1 cellular context compared by ENCODE assay signal in the genomic region with DNA sequence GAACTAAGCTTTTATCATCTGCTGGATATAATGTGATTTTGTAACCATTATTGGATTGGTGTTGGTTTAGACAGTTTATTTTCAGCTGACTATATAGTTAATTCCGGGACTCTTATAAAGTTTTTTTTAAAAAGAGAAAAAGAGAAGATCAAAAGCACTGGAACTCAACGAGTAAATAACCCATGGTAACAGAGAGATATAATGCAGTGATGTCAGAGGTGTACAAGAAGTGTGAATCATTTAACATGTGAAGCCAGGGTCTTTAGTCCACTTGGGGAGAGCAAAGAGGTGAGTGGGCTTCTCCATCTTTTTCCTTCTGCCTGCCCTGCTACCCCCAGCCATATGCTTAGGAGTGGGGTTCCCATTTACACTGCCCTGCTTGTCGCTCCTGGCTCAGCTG.
TF ChIP-seq lines count a peak whose summit lies in the region.

No MANE protein-coding gene starts in this region.

TF ChIP-seq in GM23338, 12 proteins besides CTCF, POLR2A, EP300 and RAD21 (continued from another document):
- TF ChIP-seq, protein P1, sequence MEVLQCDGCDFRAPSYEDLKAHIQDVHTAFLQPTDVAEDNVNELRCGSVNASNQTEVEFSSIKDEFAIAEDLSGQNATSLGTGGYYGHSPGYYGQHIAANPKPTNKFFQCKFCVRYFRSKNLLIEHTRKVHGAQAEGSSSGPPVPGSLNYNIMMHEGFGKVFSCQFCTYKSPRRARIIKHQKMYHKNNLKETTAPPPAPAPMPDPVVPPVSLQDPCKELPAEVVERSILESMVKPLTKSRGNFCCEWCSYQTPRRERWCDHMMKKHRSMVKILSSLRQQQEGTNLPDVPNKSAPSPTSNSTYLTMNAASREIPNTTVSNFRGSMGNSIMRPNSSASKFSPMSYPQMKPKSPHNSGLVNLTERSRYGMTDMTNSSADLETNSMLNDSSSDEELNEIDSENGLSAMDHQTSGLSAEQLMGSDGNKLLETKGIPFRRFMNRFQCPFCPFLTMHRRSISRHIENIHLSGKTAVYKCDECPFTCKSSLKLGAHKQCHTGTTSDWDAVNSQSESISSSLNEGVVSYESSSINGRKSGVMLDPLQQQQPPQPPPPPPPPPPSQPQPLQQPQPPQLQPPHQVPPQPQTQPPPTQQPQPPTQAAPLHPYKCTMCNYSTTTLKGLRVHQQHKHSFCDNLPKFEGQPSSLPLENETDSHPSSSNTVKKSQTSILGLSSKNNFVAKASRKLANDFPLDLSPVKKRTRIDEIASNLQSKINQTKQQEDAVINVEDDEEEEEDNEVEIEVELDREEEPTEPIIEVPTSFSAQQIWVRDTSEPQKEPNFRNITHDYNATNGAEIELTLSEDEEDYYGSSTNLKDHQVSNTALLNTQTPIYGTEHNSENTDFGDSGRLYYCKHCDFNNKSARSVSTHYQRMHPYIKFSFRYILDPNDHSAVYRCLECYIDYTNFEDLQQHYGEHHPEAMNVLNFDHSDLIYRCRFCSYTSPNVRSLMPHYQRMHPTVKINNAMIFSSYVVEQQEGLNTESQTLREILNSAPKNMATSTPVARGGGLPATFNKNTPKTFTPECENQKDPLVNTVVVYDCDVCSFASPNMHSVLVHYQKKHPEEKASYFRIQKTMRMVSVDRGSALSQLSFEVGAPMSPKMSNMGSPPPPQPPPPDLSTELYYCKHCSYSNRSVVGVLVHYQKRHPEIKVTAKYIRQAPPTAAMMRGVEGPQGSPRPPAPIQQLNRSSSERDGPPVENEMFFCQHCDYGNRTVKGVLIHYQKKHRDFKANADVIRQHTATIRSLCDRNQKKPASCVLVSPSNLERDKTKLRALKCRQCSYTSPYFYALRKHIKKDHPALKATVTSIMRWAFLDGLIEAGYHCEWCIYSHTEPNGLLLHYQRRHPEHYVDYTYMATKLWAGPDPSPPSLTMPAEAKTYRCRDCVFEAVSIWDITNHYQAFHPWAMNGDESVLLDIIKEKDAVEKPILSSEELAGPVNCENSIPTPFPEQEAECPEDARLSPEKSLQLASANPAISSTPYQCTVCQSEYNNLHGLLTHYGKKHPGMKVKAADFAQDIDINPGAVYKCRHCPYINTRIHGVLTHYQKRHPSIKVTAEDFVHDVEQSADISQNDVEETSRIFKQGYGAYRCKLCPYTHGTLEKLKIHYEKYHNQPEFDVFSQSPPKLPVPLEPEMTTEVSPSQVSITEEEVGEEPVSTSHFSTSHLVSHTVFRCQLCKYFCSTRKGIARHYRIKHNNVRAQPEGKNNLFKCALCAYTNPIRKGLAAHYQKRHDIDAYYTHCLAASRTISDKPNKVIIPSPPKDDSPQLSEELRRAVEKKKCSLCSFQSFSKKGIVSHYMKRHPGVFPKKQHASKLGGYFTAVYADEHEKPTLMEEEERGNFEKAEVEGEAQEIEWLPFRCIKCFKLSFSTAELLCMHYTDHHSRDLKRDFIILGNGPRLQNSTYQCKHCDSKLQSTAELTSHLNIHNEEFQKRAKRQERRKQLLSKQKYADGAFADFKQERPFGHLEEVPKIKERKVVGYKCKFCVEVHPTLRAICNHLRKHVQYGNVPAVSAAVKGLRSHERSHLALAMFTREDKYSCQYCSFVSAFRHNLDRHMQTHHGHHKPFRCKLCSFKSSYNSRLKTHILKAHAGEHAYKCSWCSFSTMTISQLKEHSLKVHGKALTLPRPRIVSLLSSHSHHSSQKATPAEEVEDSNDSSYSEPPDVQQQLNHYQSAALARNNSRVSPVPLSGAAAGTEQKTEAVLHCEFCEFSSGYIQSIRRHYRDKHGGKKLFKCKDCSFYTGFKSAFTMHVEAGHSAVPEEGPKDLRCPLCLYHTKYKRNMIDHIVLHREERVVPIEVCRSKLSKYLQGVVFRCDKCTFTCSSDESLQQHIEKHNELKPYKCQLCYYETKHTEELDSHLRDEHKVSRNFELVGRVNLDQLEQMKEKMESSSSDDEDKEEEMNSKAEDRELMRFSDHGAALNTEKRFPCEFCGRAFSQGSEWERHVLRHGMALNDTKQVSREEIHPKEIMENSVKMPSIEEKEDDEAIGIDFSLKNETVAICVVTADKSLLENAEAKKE (CRISPR knock-in tag; IDR thresholded peaks at IDR 0.05), result no peak
- TF ChIP-seq EZH2 (IDR thresholded peaks at IDR 0.05; ENCODE audit: low read depth, unreplicated experiment), result no peak
- TF ChIP-seq CREB1 (CRISPR knock-in tag; IDR thresholded peaks at IDR 0.05; ENCODE audit: low read depth), result no peak
- no peak for TF ChIP-seq EZH2phosphoT487 (IDR thresholded peaks at IDR 0.05; ENCODE audit: unreplicated experiment)
- no peak for TF ChIP-seq ZNF331 (CRISPR knock-in tag; IDR thresholded peaks at IDR 0.05; ENCODE audit: low read depth)
- no peak for TF ChIP-seq STAT1 (IDR thresholded peaks at IDR 0.05; ENCODE audit: unreplicated experiment)
- TF ChIP-seq ZNF114 (CRISPR knock-in tag; IDR thresholded peaks at IDR 0.05), result no peak
- TF ChIP-seq JUNB (IDR thresholded peaks at IDR 0.05; ENCODE audit: unreplicated experiment), result no peak
- TF ChIP-seq, protein P2, sequence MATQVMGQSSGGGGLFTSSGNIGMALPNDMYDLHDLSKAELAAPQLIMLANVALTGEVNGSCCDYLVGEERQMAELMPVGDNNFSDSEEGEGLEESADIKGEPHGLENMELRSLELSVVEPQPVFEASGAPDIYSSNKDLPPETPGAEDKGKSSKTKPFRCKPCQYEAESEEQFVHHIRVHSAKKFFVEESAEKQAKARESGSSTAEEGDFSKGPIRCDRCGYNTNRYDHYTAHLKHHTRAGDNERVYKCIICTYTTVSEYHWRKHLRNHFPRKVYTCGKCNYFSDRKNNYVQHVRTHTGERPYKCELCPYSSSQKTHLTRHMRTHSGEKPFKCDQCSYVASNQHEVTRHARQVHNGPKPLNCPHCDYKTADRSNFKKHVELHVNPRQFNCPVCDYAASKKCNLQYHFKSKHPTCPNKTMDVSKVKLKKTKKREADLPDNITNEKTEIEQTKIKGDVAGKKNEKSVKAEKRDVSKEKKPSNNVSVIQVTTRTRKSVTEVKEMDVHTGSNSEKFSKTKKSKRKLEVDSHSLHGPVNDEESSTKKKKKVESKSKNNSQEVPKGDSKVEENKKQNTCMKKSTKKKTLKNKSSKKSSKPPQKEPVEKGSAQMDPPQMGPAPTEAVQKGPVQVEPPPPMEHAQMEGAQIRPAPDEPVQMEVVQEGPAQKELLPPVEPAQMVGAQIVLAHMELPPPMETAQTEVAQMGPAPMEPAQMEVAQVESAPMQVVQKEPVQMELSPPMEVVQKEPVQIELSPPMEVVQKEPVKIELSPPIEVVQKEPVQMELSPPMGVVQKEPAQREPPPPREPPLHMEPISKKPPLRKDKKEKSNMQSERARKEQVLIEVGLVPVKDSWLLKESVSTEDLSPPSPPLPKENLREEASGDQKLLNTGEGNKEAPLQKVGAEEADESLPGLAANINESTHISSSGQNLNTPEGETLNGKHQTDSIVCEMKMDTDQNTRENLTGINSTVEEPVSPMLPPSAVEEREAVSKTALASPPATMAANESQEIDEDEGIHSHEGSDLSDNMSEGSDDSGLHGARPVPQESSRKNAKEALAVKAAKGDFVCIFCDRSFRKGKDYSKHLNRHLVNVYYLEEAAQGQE (IDR thresholded peaks at IDR 0.05; ENCODE audit: unreplicated experiment), result no peak
- TF ChIP-seq, protein P3, sequence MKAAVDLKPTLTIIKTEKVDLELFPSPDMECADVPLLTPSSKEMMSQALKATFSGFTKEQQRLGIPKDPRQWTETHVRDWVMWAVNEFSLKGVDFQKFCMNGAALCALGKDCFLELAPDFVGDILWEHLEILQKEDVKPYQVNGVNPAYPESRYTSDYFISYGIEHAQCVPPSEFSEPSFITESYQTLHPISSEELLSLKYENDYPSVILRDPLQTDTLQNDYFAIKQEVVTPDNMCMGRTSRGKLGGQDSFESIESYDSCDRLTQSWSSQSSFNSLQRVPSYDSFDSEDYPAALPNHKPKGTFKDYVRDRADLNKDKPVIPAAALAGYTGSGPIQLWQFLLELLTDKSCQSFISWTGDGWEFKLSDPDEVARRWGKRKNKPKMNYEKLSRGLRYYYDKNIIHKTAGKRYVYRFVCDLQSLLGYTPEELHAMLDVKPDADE (IDR thresholded peaks at IDR 0.05), result no peak
